ENCODE assay signal across 1 cellular context in the genomic region with DNA sequence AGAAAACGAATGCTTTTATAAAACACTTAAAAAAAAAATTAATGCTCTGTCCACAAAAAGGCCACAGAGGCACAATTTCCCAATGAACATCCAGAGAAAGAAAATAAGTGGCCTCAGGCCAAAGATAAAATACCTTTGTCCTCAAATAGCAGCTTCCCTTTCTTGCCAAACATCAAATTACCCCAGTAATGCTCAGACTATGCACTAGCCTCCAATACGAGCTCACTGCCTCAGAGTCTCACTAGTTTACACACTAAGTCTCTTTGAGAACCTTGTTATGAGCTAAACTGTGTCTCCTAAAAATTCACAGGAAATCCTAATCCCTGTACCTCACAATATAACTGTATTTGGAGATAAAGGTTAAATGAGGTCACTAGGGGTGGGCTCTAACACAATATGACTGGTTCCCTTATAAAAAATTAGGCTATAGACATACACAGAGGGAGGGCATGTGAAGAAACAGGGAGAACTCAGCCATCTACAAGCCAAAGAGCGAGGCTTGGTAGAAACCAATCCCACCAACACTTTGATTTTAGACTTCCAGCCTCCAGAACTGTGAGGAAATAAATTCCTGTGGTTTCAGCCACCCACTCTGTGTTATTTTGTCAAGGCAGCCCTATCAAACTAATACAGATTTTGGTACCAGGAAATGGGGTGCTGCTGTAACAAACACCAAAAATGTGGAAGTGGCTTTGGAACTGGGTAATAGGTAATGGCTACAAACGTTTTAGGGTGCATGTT.
A peak's percentile ranks its signal among the peaks of the same experiment; 100 is the strongest.
TF ChIP-seq lines count a peak whose summit lies in the region.

No MANE protein-coding gene starts in this region.

TF ChIP-seq in K562, 482 proteins besides CTCF, POLR2A, EP300 and RAD21 (continued from another document):
- TF ChIP-seq, protein P1, sequence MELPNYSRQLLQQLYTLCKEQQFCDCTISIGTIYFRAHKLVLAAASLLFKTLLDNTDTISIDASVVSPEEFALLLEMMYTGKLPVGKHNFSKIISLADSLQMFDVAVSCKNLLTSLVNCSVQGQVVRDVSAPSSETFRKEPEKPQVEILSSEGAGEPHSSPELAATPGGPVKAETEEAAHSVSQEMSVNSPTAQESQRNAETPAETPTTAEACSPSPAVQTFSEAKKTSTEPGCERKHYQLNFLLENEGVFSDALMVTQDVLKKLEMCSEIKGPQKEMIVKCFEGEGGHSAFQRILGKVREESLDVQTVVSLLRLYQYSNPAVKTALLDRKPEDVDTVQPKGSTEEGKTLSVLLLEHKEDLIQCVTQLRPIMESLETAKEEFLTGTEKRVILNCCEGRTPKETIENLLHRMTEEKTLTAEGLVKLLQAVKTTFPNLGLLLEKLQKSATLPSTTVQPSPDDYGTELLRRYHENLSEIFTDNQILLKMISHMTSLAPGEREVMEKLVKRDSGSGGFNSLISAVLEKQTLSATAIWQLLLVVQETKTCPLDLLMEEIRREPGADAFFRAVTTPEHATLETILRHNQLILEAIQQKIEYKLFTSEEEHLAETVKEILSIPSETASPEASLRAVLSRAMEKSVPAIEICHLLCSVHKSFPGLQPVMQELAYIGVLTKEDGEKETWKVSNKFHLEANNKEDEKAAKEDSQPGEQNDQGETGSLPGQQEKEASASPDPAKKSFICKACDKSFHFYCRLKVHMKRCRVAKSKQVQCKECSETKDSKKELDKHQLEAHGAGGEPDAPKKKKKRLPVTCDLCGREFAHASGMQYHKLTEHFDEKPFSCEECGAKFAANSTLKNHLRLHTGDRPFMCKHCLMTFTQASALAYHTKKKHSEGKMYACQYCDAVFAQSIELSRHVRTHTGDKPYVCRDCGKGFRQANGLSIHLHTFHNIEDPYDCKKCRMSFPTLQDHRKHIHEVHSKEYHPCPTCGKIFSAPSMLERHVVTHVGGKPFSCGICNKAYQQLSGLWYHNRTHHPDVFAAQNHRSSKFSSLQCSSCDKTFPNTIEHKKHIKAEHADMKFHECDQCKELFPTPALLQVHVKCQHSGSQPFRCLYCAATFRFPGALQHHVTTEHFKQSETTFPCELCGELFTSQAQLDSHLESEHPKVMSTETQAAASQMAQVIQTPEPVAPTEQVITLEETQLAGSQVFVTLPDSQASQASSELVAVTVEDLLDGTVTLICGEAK (IDR thresholded peaks at IDR 0.05), result no peak
- TF ChIP-seq, protein P1 (CRISPR knock-in tag; IDR thresholded peaks at IDR 0.05), result no peak
- TF ChIP-seq RUNX1 (IDR thresholded peaks at IDR 0.05; ENCODE audit: low read depth) (no peak), ZC3H4 (CRISPR knock-in tag; IDR thresholded peaks at IDR 0.05; ENCODE audit: borderline replicate concordance) (no peak), TEAD4 (IDR thresholded peaks at IDR 0.05; ENCODE audit: low read length) (0 out of 2 replicates have a peak, but pooled peaks have one; percentile 37), TEAD4 (CRISPR knock-in tag; IDR thresholded peaks at IDR 0.05; ENCODE audit: borderline replicate concordance) (no peak), ZNF12 (CRISPR knock-in tag; IDR thresholded peaks at IDR 0.05) (peak; percentile 96), LARP7 (IDR thresholded peaks at IDR 0.05) (no peak), CAMTA2 (CRISPR knock-in tag; conservative IDR thresholded peaks at IDR 0.05) (no peak), ZNF197 (CRISPR knock-in tag; IDR thresholded peaks at IDR 0.05; ENCODE audit: low read depth) (no peak), SAFB (IDR thresholded peaks at IDR 0.05; ENCODE audit: borderline replicate concordance, low read depth, low read length) (no peak), PHB2 (IDR thresholded peaks at IDR 0.05; ENCODE audit: low read depth) (no peak), RAD51 (IDR thresholded peaks at IDR 0.05; ENCODE audit: borderline replicate concordance, low read depth) (no peak), NFRKB (IDR thresholded peaks at IDR 0.05; ENCODE audit: low read depth) (no peak), PML (IDR thresholded peaks at IDR 0.05; ENCODE audit: low read length) (no peak), ZBTB7A (IDR thresholded peaks at IDR 0.05; ENCODE audit: borderline replicate concordance, control insufficient read depth, low read depth, low read length) (no peak), ZNF644 (tag; IDR thresholded peaks at IDR 0.05; ENCODE audit: low read depth) (no peak), SPI1 (IDR thresholded peaks at IDR 0.05; ENCODE audit: borderline replicate concordance, low read depth, low read length) (peak; percentile 12; the same call in 1 of the 2 replicates), SMAD3 (CRISPR knock-in tag; conservative IDR thresholded peaks at IDR 0.05) (no peak), PPARD (CRISPR knock-in tag; IDR thresholded peaks at IDR 0.05) (no peak), HNRNPH1 (optimal IDR thresholded peaks at IDR 0.05; ENCODE audit: low read depth, low read length) (no peak)
- TF ChIP-seq, protein P2, sequence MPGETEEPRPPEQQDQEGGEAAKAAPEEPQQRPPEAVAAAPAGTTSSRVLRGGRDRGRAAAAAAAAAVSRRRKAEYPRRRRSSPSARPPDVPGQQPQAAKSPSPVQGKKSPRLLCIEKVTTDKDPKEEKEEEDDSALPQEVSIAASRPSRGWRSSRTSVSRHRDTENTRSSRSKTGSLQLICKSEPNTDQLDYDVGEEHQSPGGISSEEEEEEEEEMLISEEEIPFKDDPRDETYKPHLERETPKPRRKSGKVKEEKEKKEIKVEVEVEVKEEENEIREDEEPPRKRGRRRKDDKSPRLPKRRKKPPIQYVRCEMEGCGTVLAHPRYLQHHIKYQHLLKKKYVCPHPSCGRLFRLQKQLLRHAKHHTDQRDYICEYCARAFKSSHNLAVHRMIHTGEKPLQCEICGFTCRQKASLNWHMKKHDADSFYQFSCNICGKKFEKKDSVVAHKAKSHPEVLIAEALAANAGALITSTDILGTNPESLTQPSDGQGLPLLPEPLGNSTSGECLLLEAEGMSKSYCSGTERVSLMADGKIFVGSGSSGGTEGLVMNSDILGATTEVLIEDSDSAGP (CRISPR knock-in tag; IDR thresholded peaks at IDR 0.05), result no peak
- TF ChIP-seq, protein P3, sequence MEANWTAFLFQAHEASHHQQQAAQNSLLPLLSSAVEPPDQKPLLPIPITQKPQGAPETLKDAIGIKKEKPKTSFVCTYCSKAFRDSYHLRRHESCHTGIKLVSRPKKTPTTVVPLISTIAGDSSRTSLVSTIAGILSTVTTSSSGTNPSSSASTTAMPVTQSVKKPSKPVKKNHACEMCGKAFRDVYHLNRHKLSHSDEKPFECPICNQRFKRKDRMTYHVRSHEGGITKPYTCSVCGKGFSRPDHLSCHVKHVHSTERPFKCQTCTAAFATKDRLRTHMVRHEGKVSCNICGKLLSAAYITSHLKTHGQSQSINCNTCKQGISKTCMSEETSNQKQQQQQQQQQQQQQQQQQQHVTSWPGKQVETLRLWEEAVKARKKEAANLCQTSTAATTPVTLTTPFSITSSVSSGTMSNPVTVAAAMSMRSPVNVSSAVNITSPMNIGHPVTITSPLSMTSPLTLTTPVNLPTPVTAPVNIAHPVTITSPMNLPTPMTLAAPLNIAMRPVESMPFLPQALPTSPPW (CRISPR knock-in tag; IDR thresholded peaks at IDR 0.05), result no peak
